ENCODE assay signal across 8 cellular contexts in genomic region chr14:100065161-100065871, GRCh38. TPM values are rescaled to one million over a fixed set of nuclear protein-coding genes. Genes with fewer than 3 reads are reported as not detected.
DNase-seq lines count a peak whose midpoint lies in the region; ATAC-seq, FAIRE-seq and TF ChIP-seq lines count a peak whose summit lies in the region.

Gene EVL (plus strand): TSS chr14:100065422. CDS start chr14:100065501, 79 bp downstream.

- intact Hi-C loops in esophagus squamous epithelium (cut with DNase I) = no loop called here

- peaks cover 75 to 83% (median 79%) of the 10 kb centered on the region in 3 donors for H3K4me1 Mint-ChIP-seq in CD8-positive, alpha-beta memory T cell

- ATAC-seq in GM21447 (IDR thresholded peaks at IDR 0.05; ENCODE audit: unreplicated experiment) = peak; percentile 48

- no peaks in the 10 kb centered on the region for H3K9me3 ChIP-seq in CD8-positive, alpha-beta memory T cell (ENCODE audit: low read length)
- no peaks in the 10 kb centered on the region for H3K9me3 ChIP-seq in esophagus squamous epithelium

- peaks cover 69% of the 10 kb centered on the region for H3K4me1 ChIP-seq in CD8-positive, alpha-beta memory T cell (ENCODE audit: insufficient read depth, low read length)
- peaks cover 15 to 61% (median 18%) of the 10 kb centered on the region in 3 donors for H3K4me1 ChIP-seq in esophagus squamous epithelium

- H3K4me3 ChIP-seq in CD8-positive, alpha-beta memory T cell (ENCODE audit: low read length) = peak within 1 kb of the TSS; percentile 87
- H3K4me3 ChIP-seq in esophagus squamous epithelium = peak within 1 kb of the TSS in 3 of 4 donors; percentile 17 to 44 (median 22)

- H3K27me3 ChIP-seq in CD8-positive, alpha-beta memory T cell (ENCODE audit: insufficient read depth, low read length, poor library complexity, severe bottlenecking) = no peaks in the 10 kb centered on the region
- H3K27me3 ChIP-seq in esophagus squamous epithelium = no peaks in the 10 kb centered on the region

- CTCF ChIA-PET in CD8-positive, alpha-beta memory T cell (lab: Charles Lee) = interaction anchor here (1.0 to 58.3 kb wide), 5 partner anchors 7 to 156 kb away, joined by 3 to 1568 read pairs (median 60); partner anchors contain the start of gene EVL

- peak within 1 kb of the TSS; percentile 90 to 100 (median 99) for H3K27ac Mint-ChIP-seq in CD8-positive, alpha-beta memory T cell

- peaks cover 0 to 1% of the 10 kb centered on the region in 2 donors for H3K27me3 Mint-ChIP-seq in CD8-positive, alpha-beta memory T cell

- no peak for TF ChIP-seq CTCF in esophagus squamous epithelium (IDR thresholded peaks at IDR 0.05)

- peak within 1 kb of the TSS; percentile 84 for H3K27ac ChIP-seq in CD8-positive, alpha-beta memory T cell (ENCODE audit: low read depth, low read length)
- H3K27ac ChIP-seq in esophagus squamous epithelium = peak within 1 kb of the TSS; percentile 66 to 90 (median 74)

- H3K36me3 ChIP-seq in CD8-positive, alpha-beta memory T cell (ENCODE audit: insufficient read depth, low read length) = no peaks in the 10 kb centered on the region
- H3K36me3 ChIP-seq in esophagus squamous epithelium = no peaks in the 10 kb centered on the region

- FAIRE-seq in HTR-8/SVneo (lab: Jason Lieb, UNC) = no peak

- no peaks in the 10 kb centered on the region for H3K9me3 Mint-ChIP-seq in CD8-positive, alpha-beta memory T cell

- WGBS in esophagus squamous epithelium, 2 donors = 62 to 78% methylated on average over 6 of the region's 6 CpGs

- H3K36me3 Mint-ChIP-seq in CD8-positive, alpha-beta memory T cell = peaks cover 4 to 50% (median 9%) of the 10 kb centered on the region in 3 donors

- peak; percentile 48 to 88 (median 78) for DNase-seq in CD8-positive, alpha-beta memory T cell
- DNase-seq in Kasumi-1 (lab: John Stamatoyannopoulos, UW) (peak; percentile 84 to 88), esophagus squamous epithelium (lab: John Stamatoyannopoulos, UW) (no peak), pulmonary artery endothelial cell (ENCODE audit: low read depth, low spot score) (no peak), HTR-8/SVneo (ENCODE audit: insufficient read length, low spot score) (no peak), NCI-H146 treated with DMSO at 0.1 percent for 48 hours (lab: John Stamatoyannopoulos, UW; ENCODE audit: unreplicated experiment) (no peak)
- peak; percentile 91 for DNase-seq in activated CD8-positive, alpha-beta memory T cell treated with anti-CD3 and anti-CD28 coated beads for 24 hours

- TF ChIP-seq POLR2A in esophagus squamous epithelium (IDR thresholded peaks at IDR 0.05) = peak in 1 of 4 donors; percentile 42

- POLR2A ChIA-PET in CD8-positive, alpha-beta memory T cell (lab: Charles Lee) = interaction anchor here (0.6 to 12.8 kb wide), 9 partner anchors 8 to 176 kb away, joined by 3 to 274 read pairs (median 5); no protein-coding TSS in a partner anchor

- peak within 1 kb of the TSS; percentile 84 to 100 (median 99) for H3K4me3 Mint-ChIP-seq in CD8-positive, alpha-beta memory T cell

RNA-seq across cellular contexts. Expression of gene EVL, which starts in this region (rescaled TPM):
- 100 to 1,000 TPM; 218 to 228 TPM for total RNA-seq in CD8-positive, alpha-beta memory T cell
- 129 TPM for polyA plus RNA-seq in CD8-positive, alpha-beta memory T cell
- total RNA-seq in esophagus squamous epithelium = 10 to 100 TPM; 20.0 to 61.2 (median 25.8) TPM
- total RNA-seq in pulmonary artery endothelial cell = 10.5 and 14.0 TPM in 2 replicates

Comparison
In these comparisons a context has a peak if more than half of its experiments do, and no peak if none do; other contexts are left out.
1. DNase-seq: peak in CD8-positive, alpha-beta memory T cell (5 of 5), Kasumi-1 (2 of 2) and activated CD8-positive, alpha-beta memory T cell treated with anti-CD3 and anti-CD28 coated beads for 24 hours (single experiment); none in esophagus squamous epithelium (single experiment), pulmonary artery endothelial cell (single experiment), HTR-8/SVneo (single experiment) and NCI-H146 treated with DMSO at 0.1 percent for 48 hours (single experiment).